1 cellular context compared by ENCODE assay signal in the genomic region with DNA sequence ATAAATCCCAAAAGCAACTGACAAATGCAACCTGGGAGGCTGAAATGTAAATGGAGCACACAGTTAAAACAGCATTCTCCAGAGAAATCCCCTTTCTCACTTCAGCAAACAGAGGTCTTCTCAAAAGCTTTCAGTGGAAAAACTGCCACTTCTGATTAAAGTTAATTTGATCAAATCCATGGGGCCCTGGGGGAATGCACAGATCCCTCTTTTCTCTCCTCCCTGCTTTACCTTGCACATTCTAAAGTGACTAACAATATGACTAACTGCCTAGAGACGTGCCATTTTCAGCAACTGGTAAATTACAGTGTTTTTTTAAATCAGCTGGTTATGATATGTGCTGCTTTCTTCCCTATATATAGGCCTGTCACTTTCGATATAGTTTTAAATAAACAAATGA.
TF ChIP-seq lines count a peak whose summit lies in the region.

No MANE protein-coding gene starts in this region.

TF ChIP-seq in SK-N-SH, 30 proteins besides CTCF, POLR2A, EP300 and RAD21 (continued from another document):
- no peak for TF ChIP-seq USF2 (IDR thresholded peaks at IDR 0.05; ENCODE audit: borderline replicate concordance, low read depth, low read length)
- TF ChIP-seq SIN3A (IDR thresholded peaks at IDR 0.05; ENCODE audit: borderline replicate concordance, low read depth, low read length), result no peak
- TF ChIP-seq JUND (IDR thresholded peaks at IDR 0.05), result peak; percentile 51; the same call in 1 of the 2 replicates
- TF ChIP-seq NFIC (IDR thresholded peaks at IDR 0.05; ENCODE audit: borderline replicate concordance), result no peak
- TF ChIP-seq, protein P1, sequence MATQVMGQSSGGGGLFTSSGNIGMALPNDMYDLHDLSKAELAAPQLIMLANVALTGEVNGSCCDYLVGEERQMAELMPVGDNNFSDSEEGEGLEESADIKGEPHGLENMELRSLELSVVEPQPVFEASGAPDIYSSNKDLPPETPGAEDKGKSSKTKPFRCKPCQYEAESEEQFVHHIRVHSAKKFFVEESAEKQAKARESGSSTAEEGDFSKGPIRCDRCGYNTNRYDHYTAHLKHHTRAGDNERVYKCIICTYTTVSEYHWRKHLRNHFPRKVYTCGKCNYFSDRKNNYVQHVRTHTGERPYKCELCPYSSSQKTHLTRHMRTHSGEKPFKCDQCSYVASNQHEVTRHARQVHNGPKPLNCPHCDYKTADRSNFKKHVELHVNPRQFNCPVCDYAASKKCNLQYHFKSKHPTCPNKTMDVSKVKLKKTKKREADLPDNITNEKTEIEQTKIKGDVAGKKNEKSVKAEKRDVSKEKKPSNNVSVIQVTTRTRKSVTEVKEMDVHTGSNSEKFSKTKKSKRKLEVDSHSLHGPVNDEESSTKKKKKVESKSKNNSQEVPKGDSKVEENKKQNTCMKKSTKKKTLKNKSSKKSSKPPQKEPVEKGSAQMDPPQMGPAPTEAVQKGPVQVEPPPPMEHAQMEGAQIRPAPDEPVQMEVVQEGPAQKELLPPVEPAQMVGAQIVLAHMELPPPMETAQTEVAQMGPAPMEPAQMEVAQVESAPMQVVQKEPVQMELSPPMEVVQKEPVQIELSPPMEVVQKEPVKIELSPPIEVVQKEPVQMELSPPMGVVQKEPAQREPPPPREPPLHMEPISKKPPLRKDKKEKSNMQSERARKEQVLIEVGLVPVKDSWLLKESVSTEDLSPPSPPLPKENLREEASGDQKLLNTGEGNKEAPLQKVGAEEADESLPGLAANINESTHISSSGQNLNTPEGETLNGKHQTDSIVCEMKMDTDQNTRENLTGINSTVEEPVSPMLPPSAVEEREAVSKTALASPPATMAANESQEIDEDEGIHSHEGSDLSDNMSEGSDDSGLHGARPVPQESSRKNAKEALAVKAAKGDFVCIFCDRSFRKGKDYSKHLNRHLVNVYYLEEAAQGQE (IDR thresholded peaks at IDR 0.05; ENCODE audit: low read depth, low read length), result no peak
- TF ChIP-seq TCF12 (IDR thresholded peaks at IDR 0.05), result peak; percentile 72
- TF ChIP-seq, protein P2, sequence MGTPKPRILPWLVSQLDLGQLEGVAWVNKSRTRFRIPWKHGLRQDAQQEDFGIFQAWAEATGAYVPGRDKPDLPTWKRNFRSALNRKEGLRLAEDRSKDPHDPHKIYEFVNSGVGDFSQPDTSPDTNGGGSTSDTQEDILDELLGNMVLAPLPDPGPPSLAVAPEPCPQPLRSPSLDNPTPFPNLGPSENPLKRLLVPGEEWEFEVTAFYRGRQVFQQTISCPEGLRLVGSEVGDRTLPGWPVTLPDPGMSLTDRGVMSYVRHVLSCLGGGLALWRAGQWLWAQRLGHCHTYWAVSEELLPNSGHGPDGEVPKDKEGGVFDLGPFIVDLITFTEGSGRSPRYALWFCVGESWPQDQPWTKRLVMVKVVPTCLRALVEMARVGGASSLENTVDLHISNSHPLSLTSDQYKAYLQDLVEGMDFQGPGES (IDR thresholded peaks at IDR 0.05; ENCODE audit: low read depth, low read length), result no peak
- TF ChIP-seq GATA2 (CRISPR knock-in tag; IDR thresholded peaks at IDR 0.05), result no peak
- peak; percentile 54 for TF ChIP-seq FOSL2 (IDR thresholded peaks at IDR 0.05; ENCODE audit: borderline replicate concordance, low read depth)
- no peak for TF ChIP-seq SMC3 (IDR thresholded peaks at IDR 0.05; ENCODE audit: low read depth, low read length)
- TF ChIP-seq, protein P3, sequence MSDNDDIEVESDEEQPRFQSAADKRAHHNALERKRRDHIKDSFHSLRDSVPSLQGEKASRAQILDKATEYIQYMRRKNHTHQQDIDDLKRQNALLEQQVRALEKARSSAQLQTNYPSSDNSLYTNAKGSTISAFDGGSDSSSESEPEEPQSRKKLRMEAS (IDR thresholded peaks at IDR 0.05; ENCODE audit: low read depth), result no peak
- peak; percentile 64; the same call in 1 of the 2 replicates for TF ChIP-seq TEAD4 (IDR thresholded peaks at IDR 0.05; ENCODE audit: borderline replicate concordance, insufficient read depth)
- TF ChIP-seq RCOR1 (IDR thresholded peaks at IDR 0.05; ENCODE audit: low read length), result peak; percentile 43; the same call in 1 of the 2 replicates
